In the genomic region with DNA sequence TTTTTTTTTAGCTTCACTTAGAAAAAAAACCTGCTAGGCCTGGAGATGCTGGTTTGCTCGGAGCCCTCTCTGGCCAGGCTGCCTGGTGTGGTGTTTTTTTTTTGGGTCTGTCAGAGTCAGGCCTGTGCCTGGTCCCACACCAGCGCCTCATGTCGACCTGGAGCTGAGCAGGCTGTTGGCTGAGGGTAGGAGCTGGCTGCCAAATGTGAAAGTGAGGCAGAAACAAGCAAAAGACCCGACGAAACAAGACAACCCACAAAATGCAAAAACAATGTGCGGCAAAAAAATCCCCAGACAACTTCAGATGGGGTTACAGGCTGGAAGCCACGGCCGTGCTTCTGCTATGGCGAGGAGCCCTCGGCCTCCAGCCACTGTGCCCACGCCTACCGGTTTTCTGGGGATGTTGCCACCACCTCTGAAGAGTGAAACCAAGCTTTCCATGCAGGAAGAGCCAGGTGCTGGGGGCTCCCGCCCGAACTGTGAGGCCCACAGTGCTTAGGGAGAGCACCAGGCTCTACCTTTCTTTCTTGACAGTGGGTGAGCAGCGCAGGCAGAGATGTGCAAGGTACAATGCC, we compare ENCODE assay signal across 16 cellular contexts.
A peak's percentile ranks its signal among the peaks of the same experiment; 100 is the strongest.
DNase-seq lines count a peak whose midpoint lies in the region; ATAC-seq, FAIRE-seq and TF ChIP-seq lines count a peak whose summit lies in the region.
"Had no signal": no experiment of that assay in that cellular context is flagged by ENCODE, and none has a peak within 500 bp of the region (broad histone marks: within the 10 kb centered on the region; RNA-seq: fewer than 3 reads in every experiment).

No MANE protein-coding gene starts in this region.

- no peak overlapping the region for H3K9ac ChIP-seq in GM12878 (ENCODE audit: control insufficient read depth, insufficient read depth, low read length)
- H3K9ac ChIP-seq: BLaER1 treated with 17β-estradiol and CSF1 and Interleukin-3, amounts not matched to agents 10 nM and 100 nM had no signal

- SMC1A ChIA-PET in GM12878 (lab: Charles Lee; ENCODE audit: uncharacterized antibody, unreplicated experiment) = interaction anchor here (0.8 to 0.9 kb wide), 2 partner anchors 48 to 73 kb away, joined by 3 read pairs; no protein-coding TSS in a partner anchor

- H2AFZ ChIP-seq in GM12878 (ENCODE audit: control insufficient read depth, low read depth, low read length) = no peak overlapping the region

- H3K4me2 ChIP-seq in GM12878 (ENCODE audit: control insufficient read depth, insufficient read depth) = no peak overlapping the region
- H3K4me2 ChIP-seq: BLaER1 treated with 17β-estradiol and CSF1 and Interleukin-3, amounts not matched to agents 10 nM and 100 nM had no signal

- 84% methylated on average over 15 of the region's 15 CpGs for WGBS in GM12878 (ENCODE audit: insufficient coverage, insufficient replicate concordance, low lambda C conversion rate, missing lambda C conversion rate)

- CTCF ChIA-PET in activated CD8-positive, alpha-beta memory T cell treated with anti-CD3 and anti-CD28 coated beads, Interleukin-2, amount 10 ng/mL, durations not matched to agents 7 days and 5 days (lab: Charles Lee) = interaction anchor here (0.8 to 2.7 kb wide), 2 partner anchors 16 to 43 kb away, joined by 3 to 12 read pairs; no protein-coding TSS in a partner anchor
- CTCF ChIA-PET in GM12878 (lab: Yijun Ruan, JAX) = interaction anchor here (0.7 to 1.2 kb wide), 2 partner anchors 136 to 399 kb away, joined by 3 read pairs; no protein-coding TSS in a partner anchor

- no peaks in the 10 kb centered on the region for H3K79me2 ChIP-seq in GM12878 (ENCODE audit: control insufficient read depth, insufficient read depth, low read length)

- TF ChIP-seq POLR2A in GM12878 (IDR thresholded peaks at IDR 0.05; ENCODE audit: low read depth, low read length) = no peak

- DNase-seq in activated CD8-positive, alpha-beta memory T cell treated with anti-CD3 and anti-CD28 coated beads, Interleukin-2, amount 10 ng/mL, durations not matched to agents 7 days and 5 days = no peak
- no peak for DNase-seq in activated CD8-positive, alpha-beta memory T cell treated with anti-CD3 and anti-CD28 coated beads for 24 hours
- DNase-seq in GM12878 (ENCODE audit: low read depth, low spot score) (no peak), memory B cell (ENCODE audit: low spot score in 2 of 2) (no peak), upper lobe of right lung (peak; percentile 35), NCI-H146 (lab: John Stamatoyannopoulos, UW) (no peak)
- DNase-seq: 8988T, NCI-H1048, NCI-H1694, SHP77 treated with DMSO at 0.1 percent for 48 hours had no signal

- no peaks in the 10 kb centered on the region for H3K4me1 Mint-ChIP-seq in activated CD8-positive, alpha-beta memory T cell treated with anti-CD3 and anti-CD28 coated beads, Interleukin-2, amount 10 ng/mL, durations not matched to agents 7 days and 5 days
- H3K4me1 Mint-ChIP-seq in memory B cell = no peaks in the 10 kb centered on the region

- BruUV-seq in GM12878 (replicated peaks; lab: Mats Ljungman, UMichigan) = no TSS peak

- no peak overlapping the region for H3K27ac ChIP-seq in GM12878 (ENCODE audit: control insufficient read depth, insufficient read depth)
- H3K27ac ChIP-seq in upper lobe of right lung = no peak overlapping the region
- H3K27ac ChIP-seq: BLaER1 treated with 17β-estradiol and CSF1 and Interleukin-3, amounts not matched to agents 10 nM and 100 nM; HL-60 had no signal

- no peaks in the 10 kb centered on the region for H3K36me3 ChIP-seq in GM12878 (ENCODE audit: control insufficient read depth in 2 of 2, insufficient read depth in 2 of 2, low read length in 1 of 2)
- H3K36me3 ChIP-seq in upper lobe of right lung = peaks cover 49% of the 10 kb centered on the region

- no peak for TF ChIP-seq RAD21 in GM12878 (IDR thresholded peaks at IDR 0.05; ENCODE audit: insufficient read depth, low read depth, low read length)

- POLR2A ChIA-PET in GM12878 (lab: Charles Lee) = interaction anchor here (0.6 to 0.7 kb wide), 3 partner anchors 43 to 615 kb away, joined by 3 to 6 read pairs (median 5); no protein-coding TSS in a partner anchor

- no peaks in the 10 kb centered on the region; a peak in 1 of 4 replicates for H3K27me3 ChIP-seq in GM12878 (replicated peaks in 1 of 2; ENCODE audit: control insufficient read depth in 2 of 2, insufficient read depth in 2 of 2, low read length in 1 of 2)
- H3K27me3 ChIP-seq in upper lobe of right lung = no peaks in the 10 kb centered on the region
- H3K27me3 ChIP-seq: BLaER1 treated with 17β-estradiol and CSF1 and Interleukin-3, amounts not matched to agents 10 nM and 100 nM had no signal

- RAD21 ChIA-PET in GM12878 (lab: Charles Lee; ENCODE audit: unreplicated experiment) = interaction anchor here (0.6 to 1.0 kb wide), 2 partner anchors 27 to 187 kb away, joined by 3 to 6 read pairs; no protein-coding TSS in a partner anchor

- TF ChIP-seq CTCF in GM12878 (IDR thresholded peaks at IDR 0.05 in 2 of 3, conservative IDR thresholded peaks at IDR 0.05 in 1 of 3; ENCODE audit: control insufficient read depth in 2 of 3, extremely low read depth in 1 of 3, insufficient read depth in 1 of 3, low read depth in 3 of 3, low read length in 3 of 3) (no peak), upper lobe of right lung (IDR thresholded peaks at IDR 0.05) (no peak)

- H3K9me3 ChIP-seq in GM12878 (replicated peaks; ENCODE audit: control insufficient read depth, insufficient read depth, low read length) = no peaks in the 10 kb centered on the region
- no peaks in the 10 kb centered on the region for H3K9me3 ChIP-seq in upper lobe of right lung
- H3K9me3 ChIP-seq: BLaER1 treated with 17β-estradiol and CSF1 and Interleukin-3, amounts not matched to agents 10 nM and 100 nM had no signal

- H3K36me3 Mint-ChIP-seq in activated CD8-positive, alpha-beta memory T cell treated with anti-CD3 and anti-CD28 coated beads, Interleukin-2, amount 10 ng/mL, durations not matched to agents 7 days and 5 days = peaks cover 2% of the 10 kb centered on the region
- peaks cover 41% of the 10 kb centered on the region for H3K36me3 Mint-ChIP-seq in memory B cell

- H3K4me3 Mint-ChIP-seq in activated CD8-positive, alpha-beta memory T cell treated with anti-CD3 and anti-CD28 coated beads, Interleukin-2, amount 10 ng/mL, durations not matched to agents 7 days and 5 days = no peak overlapping the region
- H3K4me3 Mint-ChIP-seq in memory B cell = no peak overlapping the region

- in situ Hi-C loops in GM12878 (cut with MboI) = no loop called here

- FAIRE-seq in GM12878 (lab: Jason Lieb, UNC) = no peak
- FAIRE-seq: GM18507, K562 had no signal

- no peak overlapping the region for H3K27ac Mint-ChIP-seq in activated CD8-positive, alpha-beta memory T cell treated with anti-CD3 and anti-CD28 coated beads, Interleukin-2, amount 10 ng/mL, durations not matched to agents 7 days and 5 days
- no peak overlapping the region for H3K27ac Mint-ChIP-seq in memory B cell

- peak; percentile 16 for ATAC-seq in activated CD8-positive, alpha-beta memory T cell treated with anti-CD3 and anti-CD28 coated beads, Interleukin-2, amount 10 ng/mL, durations not matched to agents 7 days and 5 days
- ATAC-seq in GM12878 (peak; percentile 48), memory B cell (ENCODE audit: low read depth) (peak; percentile 31), upper lobe of right lung (no peak), HG02588 (IDR thresholded peaks at IDR 0.05; ENCODE audit: unreplicated experiment) (no peak), GM18870 (IDR thresholded peaks at IDR 0.05; ENCODE audit: unreplicated experiment) (no peak)
- ATAC-seq: K562 had no signal

- no peak overlapping the region for H3K4me3 ChIP-seq in GM12878
- H3K4me3 ChIP-seq in upper lobe of right lung = no peak overlapping the region
- H3K4me3 ChIP-seq: BLaER1 treated with 17β-estradiol and CSF1 and Interleukin-3, amounts not matched to agents 10 nM and 100 nM; K562 had no signal

- H3K27me3 Mint-ChIP-seq in activated CD8-positive, alpha-beta memory T cell treated with anti-CD3 and anti-CD28 coated beads, Interleukin-2, amount 10 ng/mL, durations not matched to agents 7 days and 5 days = no peaks in the 10 kb centered on the region
- no peaks in the 10 kb centered on the region for H3K27me3 Mint-ChIP-seq in memory B cell

- H4K20me1 ChIP-seq in GM12878 (ENCODE audit: control insufficient read depth, insufficient read depth) = no peaks in the 10 kb centered on the region

- H3K4me1 ChIP-seq in GM12878 (ENCODE audit: control insufficient read depth, insufficient read depth, low read length) = no peaks in the 10 kb centered on the region
- H3K4me1 ChIP-seq in upper lobe of right lung = no peaks in the 10 kb centered on the region
- H3K4me1 ChIP-seq: BLaER1 treated with 17β-estradiol and CSF1 and Interleukin-3, amounts not matched to agents 10 nM and 100 nM had no signal

- H3K9me3 Mint-ChIP-seq in activated CD8-positive, alpha-beta memory T cell treated with anti-CD3 and anti-CD28 coated beads, Interleukin-2, amount 10 ng/mL, durations not matched to agents 7 days and 5 days (ENCODE audit: low read depth) = no peaks in the 10 kb centered on the region
- H3K9me3 Mint-ChIP-seq in memory B cell = no peaks in the 10 kb centered on the region

- TF ChIP-seq EP300 in GM12878 (IDR thresholded peaks at IDR 0.05; ENCODE audit: borderline replicate concordance in 1 of 2, control insufficient read depth in 1 of 2, low read depth in 2 of 2, low read length in 2 of 2) = no peak

- intact Hi-C loops in GM12878 (cut with micrococcal nuclease; ENCODE audit: unreplicated experiment) (no loop called here), upper lobe of right lung (cut with DNase I) (loop anchor here (10.0 kb wide), 1 partner anchor 113 kb away; no protein-coding TSS in a partner anchor)

TF ChIP-seq in GM12878, 131 proteins besides CTCF, POLR2A, EP300 and RAD21:
- TF ChIP-seq SIN3A (IDR thresholded peaks at IDR 0.05; ENCODE audit: low read depth, low read length) (no peak), IKZF1 (conservative IDR thresholded peaks at IDR 0.05) (peak; percentile 15; the same call in 1 of the 2 replicates)
TF ChIP-seq in GM12878: peak in this region for 1.

Comparison
In these comparisons a context has a peak if more than half of its experiments do, and no peak if none do; other contexts are left out.
1. ATAC-seq: peak in activated CD8-positive, alpha-beta memory T cell treated with anti-CD3 and anti-CD28 coated beads, Interleukin-2, amount 10 ng/mL, durations not matched to agents 7 days and 5 days (single experiment), GM12878 (single experiment) and memory B cell (single experiment); none in upper lobe of right lung (single experiment), HG02588 (single experiment) and GM18870 (single experiment).